23 cellular contexts compared by ENCODE assay signal in genomic region chr10:31273789-31274188, GRCh38.
"Had no signal": no experiment of that assay in that cellular context is flagged by ENCODE, and none has a peak within 500 bp of the region (broad histone marks: within the 10 kb centered on the region; RNA-seq: fewer than 3 reads in every experiment).

No MANE protein-coding gene starts in this region.

- H3K4me2 ChIP-seq: hepatocyte, smooth muscle cell had no signal

- H3K27ac Mint-ChIP-seq: mesothelial cell of epicardium; natural killer cell; progenitor cell of endocrine pancreas; stimulated activated memory B cell treated with anti-CD40 and anti-IgM and Interleukin-4, amounts not matched to agents 10 μg/mL and 1 μg/mL and 100 μg/mL, for 72 hours had no signal

- H2AFZ ChIP-seq: hepatocyte had no signal

- H3K4me1 ChIP-seq: right atrium auricular region, right lobe of liver, stomach, testis, thyroid gland, upper lobe of right lung had no signal

- H3K4me3 Mint-ChIP-seq: mesothelial cell of epicardium; naive B cell; natural killer cell; stimulated activated memory B cell treated with anti-CD40 and anti-IgM and Interleukin-4, amounts not matched to agents 10 μg/mL and 1 μg/mL and 100 μg/mL, for 72 hours had no signal

- H3K4me3 ChIP-seq: hepatocyte, left ventricle myocardium inferior, lung, ovary, right atrium auricular region, right lobe of liver, smooth muscle cell, stomach, testis, thyroid gland, upper lobe of right lung had no signal

- H3K27me3 ChIP-seq: hepatocyte, ovary, right atrium auricular region, right lobe of liver, stomach, testis, thyroid gland, upper lobe of right lung had no signal

- H3K36me3 ChIP-seq: left ventricle myocardium inferior, ovary, right atrium auricular region, right lobe of liver, stomach, thyroid gland, upper lobe of right lung had no signal

- H3K36me3 Mint-ChIP-seq: mesothelial cell of epicardium; natural killer cell; stimulated activated memory B cell treated with anti-CD40 and anti-IgM and Interleukin-4, amounts not matched to agents 10 μg/mL and 1 μg/mL and 100 μg/mL, for 72 hours had no signal

- DNase-seq: islet precursor cell; left ventricle myocardium inferior; mesendoderm; naive B cell; natural killer cell; ovary; right lobe of liver; stimulated activated CD4-positive, alpha-beta T cell treated with anti-CD3 and anti-CD28 coated beads, Interleukin-1b, Interleukin-23, amount 100 ng/mL, for 48 hours; stimulated activated CD4-positive, alpha-beta T cell treated with anti-CD3 and anti-CD28 coated beads, Interleukin-2, amount 100 ng/mL, for 48 hours; stimulated activated CD4-positive, alpha-beta T cell treated with anti-CD3 and anti-CD28 coated beads, Interleukin-4, amount 100 ng/mL, for 4 hours; stimulated activated CD8-positive, alpha-beta memory T cell treated with anti-CD3 and anti-CD28 coated beads, Interleukin-4, amount 100 ng/mL, for 48 hours; stimulated activated naive CD8-positive, alpha-beta T cell treated with anti-CD3 and anti-CD28 coated beads, Interleukin-15, Interleukin-2, amounts not matched to agents 100 U/mL and 50 U/mL, for 24 hours; stomach; testis; thyroid gland; upper lobe of right lung had no signal

- H3K9me3 Mint-ChIP-seq: natural killer cell; stimulated activated memory B cell treated with anti-CD40 and anti-IgM and Interleukin-4, amounts not matched to agents 10 μg/mL and 1 μg/mL and 100 μg/mL, for 72 hours had no signal

- ATAC-seq: natural killer cell; right lobe of liver; stimulated activated memory B cell treated with anti-CD40 and anti-IgM and Interleukin-4, amounts not matched to agents 10 μg/mL and 1 μg/mL and 100 μg/mL, for 72 hours; stimulated activated naive CD8-positive, alpha-beta T cell treated with anti-CD3 and anti-CD28 coated beads, Interleukin-15, Interleukin-2, amounts not matched to agents 100 U/mL and 50 U/mL, for 24 hours; upper lobe of right lung had no signal

- H3K27me3 Mint-ChIP-seq: naive B cell; progenitor cell of endocrine pancreas; stimulated activated memory B cell treated with anti-CD40 and anti-IgM and Interleukin-4, amounts not matched to agents 10 μg/mL and 1 μg/mL and 100 μg/mL, for 72 hours had no signal

- H3K27ac ChIP-seq: hepatocyte, ovary, right atrium auricular region, right lobe of liver, stomach, testis, thyroid gland, upper lobe of right lung had no signal

- H3K9me3 ChIP-seq: ovary, right atrium auricular region, right lobe of liver, testis, thyroid gland, upper lobe of right lung had no signal

- H3K4me1 Mint-ChIP-seq: naive B cell; natural killer cell; stimulated activated memory B cell treated with anti-CD40 and anti-IgM and Interleukin-4, amounts not matched to agents 10 μg/mL and 1 μg/mL and 100 μg/mL, for 72 hours had no signal
